ENCODE assay signal across 1 cellular context in genomic region chrX:65879977-65880799, GRCh38.
TF ChIP-seq lines count a peak whose summit lies in the region.

No MANE protein-coding gene starts in this region.

TF ChIP-seq in K562, 482 proteins besides CTCF, POLR2A, EP300 and RAD21 (continued from another document):
- TF ChIP-seq ZBTB34 (CRISPR knock-in tag; IDR thresholded peaks at IDR 0.05): no peak
- no peak for TF ChIP-seq ETS2 (tag; IDR thresholded peaks at IDR 0.05; ENCODE audit: borderline replicate concordance, poor library complexity, severe bottlenecking)
- no peak for TF ChIP-seq POLR2AphosphoS2 (IDR thresholded peaks at IDR 0.05; ENCODE audit: low read length)
- no peak for TF ChIP-seq HDAC3 (IDR thresholded peaks at IDR 0.05; ENCODE audit: borderline replicate concordance, partially characterized antibody)
- no peak for TF ChIP-seq PPARD (CRISPR knock-in tag; IDR thresholded peaks at IDR 0.05)
- TF ChIP-seq AFF4 (CRISPR knock-in tag; IDR thresholded peaks at IDR 0.05): no peak
- TF ChIP-seq FOSL1 (tag; conservative IDR thresholded peaks at IDR 0.05): 0 out of 2 replicates have a peak, but pooled peaks have one; percentile 26
- TF ChIP-seq JUND (IDR thresholded peaks at IDR 0.05; ENCODE audit: borderline replicate concordance, low read depth, low read length): peak; percentile 62; the same call in 1 of the 2 replicates
- TF ChIP-seq JUND (tag; IDR thresholded peaks at IDR 0.05; ENCODE audit: borderline replicate concordance, low read depth, low read length): no peak
- TF ChIP-seq FOXJ2 (tag; IDR thresholded peaks at IDR 0.05): peak; percentile 17; the same call in 1 of the 2 replicates
- no peak for TF ChIP-seq FOXM1 (IDR thresholded peaks at IDR 0.05; ENCODE audit: low read depth)
- TF ChIP-seq FOXM1 (CRISPR knock-in tag; IDR thresholded peaks at IDR 0.05; ENCODE audit: low read depth): no peak
- TF ChIP-seq DMBX1 (CRISPR knock-in tag; IDR thresholded peaks at IDR 0.05; ENCODE audit: borderline replicate concordance): no peak
- TF ChIP-seq RBM39 (optimal IDR thresholded peaks at IDR 0.05; ENCODE audit: low read depth, low read length): no peak
- no peak for TF ChIP-seq ARNT (IDR thresholded peaks at IDR 0.05)
- TF ChIP-seq MAFF (IDR thresholded peaks at IDR 0.05; ENCODE audit: low read length): no peak
- TF ChIP-seq ZEB2 (IDR thresholded peaks at IDR 0.05): no peak
- TF ChIP-seq RBM22 (IDR thresholded peaks at IDR 0.05; ENCODE audit: low read depth, low read length, poor library complexity, severe bottlenecking): no peak
- TF ChIP-seq C11orf30 (IDR thresholded peaks at IDR 0.05; ENCODE audit: low read depth): peak; percentile 27; the same call in 1 of the 2 replicates
- no peak for TF ChIP-seq NKRF (IDR thresholded peaks at IDR 0.05; ENCODE audit: borderline replicate concordance)
- TF ChIP-seq SETDB1 (IDR thresholded peaks at IDR 0.05; ENCODE audit: low read length): no peak
- TF ChIP-seq THRA (IDR thresholded peaks at IDR 0.05): no peak
- TF ChIP-seq ZZZ3 (IDR thresholded peaks at IDR 0.05): no peak
- TF ChIP-seq CBFA2T3 (IDR thresholded peaks at IDR 0.05): no peak
- no peak for TF ChIP-seq ZNF77 (CRISPR knock-in tag; IDR thresholded peaks at IDR 0.05)
TF ChIP-seq in K562: peak in this region for 20.
